22 cellular contexts compared by ENCODE assay signal in genomic region chr6:139242457-139243240, GRCh38. TPM values are rescaled to one million over a fixed set of nuclear protein-coding genes. Genes with fewer than 3 reads are reported as not detected.
"Had no signal": no experiment of that assay in that cellular context is flagged by ENCODE, and none has a peak within 500 bp of the region (broad histone marks: within the 10 kb centered on the region; RNA-seq: fewer than 3 reads in every experiment).

No MANE protein-coding gene starts in this region.

- H3K4me1 ChIP-seq: body of pancreas, foreskin keratinocyte had no signal

- H3K4me3 ChIP-seq: body of pancreas, lower lobe of right lung, right atrium auricular region, smooth muscle cell, upper lobe of right lung had no signal

- H3K36me3 ChIP-seq: lower lobe of right lung, upper lobe of right lung had no signal

- H3K9me3 ChIP-seq: body of pancreas, lower lobe of right lung, right atrium auricular region, upper lobe of right lung had no signal

- H3K27ac ChIP-seq: body of pancreas, foreskin keratinocyte, lower lobe of right lung, right atrium auricular region, upper lobe of right lung had no signal

- H3K27me3 ChIP-seq: body of pancreas, foreskin keratinocyte, right atrium auricular region, upper lobe of right lung had no signal

- H3K4me2 ChIP-seq: smooth muscle cell had no signal

- ATAC-seq: body of pancreas; effector memory CD8-positive, alpha-beta T cell; foreskin keratinocyte; lower lobe of right lung; natural killer cell; stimulated activated effector memory CD8-positive, alpha-beta T cell treated with anti-CD3 and anti-CD28 coated beads, Interleukin-12 subunit alpha, Interleukin-12 subunit beta, amount 100 ng/mL, for 72 hours; T-cell; upper lobe of right lung had no signal

- DNase-seq: activated CD4-positive, alpha-beta T cell treated with anti-CD3 and anti-CD28 coated beads, Interleukin-2, amount 10 ng/mL, durations not matched to agents 7 days and 5 days; activated CD4-positive, CD25-positive, alpha-beta regulatory T cell; activated CD8-positive, alpha-beta memory T cell treated with anti-CD3 and anti-CD28 coated beads for 24 hours; activated CD8-positive, alpha-beta memory T cell treated with anti-CD3 and anti-CD28 coated beads, Interleukin-2, amount 50 U/mL, for 48 hours; activated effector memory CD4-positive, alpha-beta T cell treated with Interleukin-2 at 50 U/mL for 16 hours; activated T-cell treated with anti-CD3 and anti-CD28 coated beads, Interleukin-2, amount 50 U/mL, for 48 hours; body of pancreas; caudate nucleus; effector memory CD8-positive, alpha-beta T cell; glutamatergic neuron; hypothalamus; islet precursor cell; lower lobe of right lung; natural killer cell; occipital lobe; stimulated activated CD4-positive, alpha-beta T cell treated with anti-CD3 and anti-CD28 coated beads, Interleukin-4, amount 100 ng/mL, for 1 hour; T-cell; upper lobe of right lung had no signal

RNA-seq across cellular contexts. Expression of gene TXLNB, which starts 49.1 kb away (rescaled TPM):
- total RNA-seq: body of pancreas, foreskin keratinocyte, smooth muscle cell had no signal
- polyA plus RNA-seq: foreskin keratinocyte, smooth muscle cell had no signal
